In the genomic region with DNA sequence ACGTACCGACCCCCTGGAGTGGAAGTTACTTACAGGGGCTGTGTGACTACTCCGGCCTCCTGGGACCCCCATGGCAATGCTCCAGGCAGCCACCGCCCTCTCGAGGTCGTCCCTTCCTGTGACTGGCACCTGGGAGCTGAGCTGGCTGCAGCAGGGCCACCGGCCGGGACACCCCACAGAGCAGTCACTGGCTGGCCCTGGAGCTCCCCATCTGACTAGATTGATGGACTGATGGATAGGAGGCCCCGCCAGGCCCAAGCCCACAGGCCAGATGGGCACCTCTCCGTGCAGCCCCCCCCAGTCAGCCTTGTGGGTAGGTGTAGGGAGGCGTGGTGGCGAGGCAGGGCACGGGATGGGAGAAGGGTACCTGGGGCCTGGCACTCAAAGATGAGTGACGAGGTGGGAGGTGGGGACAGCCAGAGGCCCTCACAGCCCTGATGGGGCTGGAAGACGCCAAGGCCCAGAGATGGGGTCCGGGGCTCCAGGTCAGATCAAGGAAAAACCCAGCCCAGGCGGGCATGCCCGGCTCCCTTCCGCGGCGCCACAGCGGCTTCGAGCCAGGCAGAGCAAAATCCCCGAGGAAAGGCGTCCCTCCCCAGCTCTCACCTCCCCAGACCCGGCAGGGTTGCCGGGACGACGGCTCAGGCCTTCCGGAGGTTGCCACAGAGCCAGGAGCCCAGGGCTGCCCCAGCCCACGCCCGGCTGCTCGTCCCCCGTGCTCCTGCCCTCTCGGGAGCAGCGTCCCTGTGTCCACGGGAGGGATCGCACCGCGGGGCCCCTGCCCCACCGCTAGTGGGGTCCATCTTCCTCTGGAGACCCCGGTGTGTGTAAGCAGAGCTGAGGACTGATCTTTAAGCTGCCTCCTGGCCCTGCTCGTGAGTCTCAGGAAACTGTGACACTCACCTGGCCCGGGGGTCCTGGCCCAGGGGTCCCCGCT, we compare ENCODE assay signal across 32 cellular contexts. TPM values are rescaled to one million over a fixed set of nuclear protein-coding genes. Genes with fewer than 3 reads are reported as not detected.
"Had no signal": no experiment of that assay in that cellular context is flagged by ENCODE, and none has a peak within 500 bp of the region (broad histone marks: within the 10 kb centered on the region; RNA-seq: fewer than 3 reads in every experiment).

No MANE protein-coding gene starts in this region.

- H3K9me3 Mint-ChIP-seq: activated CD4-positive, alpha-beta memory T cell treated with anti-CD3 and anti-CD28 coated beads for 36 hours; activated CD4-positive, alpha-beta T cell treated with anti-CD3 and anti-CD28 coated beads, Interleukin-2, amount 10 ng/mL, durations not matched to agents 24 days and 14 days; activated naive CD4-positive, alpha-beta T cell treated with anti-CD3 and anti-CD28 coated beads for 36 hours; activated naive CD8-positive, alpha-beta T cell treated with anti-CD3 and anti-CD28 coated beads for 36 hours; activated T-helper 1 cell treated with anti-CD3 and anti-CD28 coated beads, Interleukin-12 subunit alpha, Interleukin-12 subunit beta, Interleukin-2, Interleukin-4 antibody, amounts not matched to agents 30 ng/mL and 10 ng/mL and 1 ng/mL, durations not matched to agents 14 hours and 24 hours and 36 hours; naive B cell; neural crest cell had no signal

- DNase-seq: activated CD4-positive, alpha-beta memory T cell treated with anti-CD3 and anti-CD28 coated beads for 36 hours; activated CD4-positive, alpha-beta T cell treated with anti-CD3 and anti-CD28 coated beads, Interleukin-2, amount 10 ng/mL, durations not matched to agents 24 days and 14 days; activated CD4-positive, CD25-positive, alpha-beta regulatory T cell treated with anti-CD3 and anti-CD28 coated beads, Interleukin-2, amount 50 U/mL, for 72 hours; activated CD8-positive, alpha-beta memory T cell treated with anti-CD3 and anti-CD28 coated beads, Interleukin-2, amount 50 U/mL, for 4 hours; activated effector memory CD4-positive, alpha-beta T cell treated with anti-CD3 and anti-CD28 coated beads, Interleukin-2, amount 50 U/mL, for 16 hours; activated naive CD4-positive, alpha-beta T cell treated with anti-CD3 and anti-CD28 coated beads for 36 hours; activated naive CD8-positive, alpha-beta T cell treated with anti-CD3 and anti-CD28 coated beads for 36 hours; activated T-cell treated with anti-CD3 and anti-CD28 coated beads, Interleukin-2, amount 50 U/mL, for 1 hour; adrenal gland; aorta; body of pancreas; colonic mucosa; effector CD8-positive, alpha-beta T cell; esophagus squamous epithelium; foreskin melanocyte; heart right ventricle; left ventricle myocardium superior; naive B cell; posterior cingulate gyrus; spleen; stimulated activated CD4-positive, alpha-beta T cell treated with anti-CD3 and anti-CD28 coated beads, Interleukin-2, amount 100 ng/mL, for 48 hours; stomach; T-helper 17 cell; T1000; thyroid gland had no signal

- H3K27ac ChIP-seq: adrenal gland, body of pancreas, colonic mucosa, epithelial cell of prostate, esophagus squamous epithelium, heart right ventricle, spleen, stomach, thyroid gland, upper lobe of left lung had no signal

- H3K4me3 ChIP-seq: adrenal gland, body of pancreas, colonic mucosa, esophagus squamous epithelium, heart right ventricle, spleen, stomach, thyroid gland, upper lobe of left lung had no signal

- H3K27me3 Mint-ChIP-seq: activated CD4-positive, alpha-beta T cell treated with anti-CD3 and anti-CD28 coated beads, Interleukin-2, amount 10 ng/mL, durations not matched to agents 24 days and 14 days; naive B cell had no signal

- H3K4me3 Mint-ChIP-seq: activated CD4-positive, alpha-beta memory T cell treated with anti-CD3 and anti-CD28 coated beads for 36 hours; activated CD4-positive, alpha-beta T cell treated with anti-CD3 and anti-CD28 coated beads, Interleukin-2, amount 10 ng/mL, durations not matched to agents 24 days and 14 days; activated naive CD4-positive, alpha-beta T cell treated with anti-CD3 and anti-CD28 coated beads for 36 hours; activated naive CD8-positive, alpha-beta T cell treated with anti-CD3 and anti-CD28 coated beads for 36 hours; activated T-helper 1 cell treated with anti-CD3 and anti-CD28 coated beads, Interleukin-12 subunit alpha, Interleukin-12 subunit beta, Interleukin-2, Interleukin-4 antibody, amounts not matched to agents 30 ng/mL and 10 ng/mL and 1 ng/mL, durations not matched to agents 14 hours and 24 hours and 36 hours; neural crest cell; T-helper 17 cell had no signal

- H3K27ac Mint-ChIP-seq: activated CD4-positive, alpha-beta memory T cell treated with anti-CD3 and anti-CD28 coated beads for 36 hours; activated CD4-positive, alpha-beta T cell treated with anti-CD3 and anti-CD28 coated beads, Interleukin-2, amount 10 ng/mL, durations not matched to agents 24 days and 14 days; activated naive CD4-positive, alpha-beta T cell treated with anti-CD3 and anti-CD28 coated beads for 36 hours; activated naive CD8-positive, alpha-beta T cell treated with anti-CD3 and anti-CD28 coated beads for 36 hours; activated T-helper 1 cell treated with anti-CD3 and anti-CD28 coated beads, Interleukin-12 subunit alpha, Interleukin-12 subunit beta, Interleukin-2, Interleukin-4 antibody, amounts not matched to agents 30 ng/mL and 10 ng/mL and 1 ng/mL, durations not matched to agents 14 hours and 24 hours and 36 hours; T-helper 17 cell had no signal

- H3K4me1 ChIP-seq: adrenal gland, body of pancreas, colonic mucosa, heart right ventricle, thyroid gland had no signal

- H3K36me3 ChIP-seq: colonic mucosa had no signal

- H3K27me3 ChIP-seq: body of pancreas, thyroid gland had no signal

- FAIRE-seq: endometrium, islet of Langerhans had no signal

- ATAC-seq: body of pancreas, left ventricle myocardium superior, right cardiac atrium, T-helper 17 cell had no signal

- H3K4me1 Mint-ChIP-seq: activated CD4-positive, alpha-beta T cell treated with anti-CD3 and anti-CD28 coated beads, Interleukin-2, amount 10 ng/mL, durations not matched to agents 24 days and 14 days; neural crest cell; T-helper 17 cell had no signal

- H3K9me3 ChIP-seq: adrenal gland, body of pancreas, colonic mucosa, esophagus squamous epithelium, stomach, thyroid gland, upper lobe of left lung had no signal

RNA-seq across cellular contexts. Expression of a gene that starts 10.3 kb away (rescaled TPM):
- total RNA-seq: activated T-helper 1 cell treated with anti-CD3 and anti-CD28 coated beads, Interleukin-12 subunit alpha, Interleukin-12 subunit beta, Interleukin-2, Interleukin-4 antibody, amounts not matched to agents 30 ng/mL and 10 ng/mL and 1 ng/mL, durations not matched to agents 14 hours and 24 hours and 36 hours had no signal
